In the genomic region with DNA sequence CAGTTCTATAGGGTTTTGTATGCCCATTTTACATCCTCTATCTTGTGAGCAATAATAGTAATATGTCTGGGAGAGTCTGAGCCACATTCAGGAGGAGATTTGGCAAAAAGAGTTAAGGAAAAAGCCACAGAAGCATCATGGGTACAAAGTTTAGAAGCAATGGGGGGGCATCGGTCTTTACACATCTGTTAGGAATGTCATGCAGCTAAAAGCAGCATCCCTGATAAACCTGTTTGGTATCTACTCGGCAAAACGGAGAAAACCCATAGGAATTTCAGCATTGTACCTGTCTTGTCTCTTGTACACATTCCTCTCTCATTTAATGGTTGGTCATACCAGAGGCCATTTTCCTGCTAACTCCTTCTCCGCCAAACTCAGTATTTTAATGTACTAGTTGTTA, we compare ENCODE assay signal across 17 cellular contexts. TPM values are rescaled to one million over a fixed set of nuclear protein-coding genes. Genes with fewer than 3 reads are reported as not detected.
DNase-seq lines count a peak whose midpoint lies in the region; ATAC-seq and TF ChIP-seq lines count a peak whose summit lies in the region.
"Had no signal": no experiment of that assay in that cellular context is flagged by ENCODE, and none has a peak within 500 bp of the region (broad histone marks: within the 10 kb centered on the region; RNA-seq: fewer than 3 reads in every experiment).

No MANE protein-coding gene starts in this region.

- H3K27ac Mint-ChIP-seq in type B pancreatic cell: peak overlapping the region; percentile 1
- H3K27ac Mint-ChIP-seq: stimulated activated memory B cell treated with anti-CD40 and anti-IgM and Interleukin-4, amounts not matched to agents 10 μg/mL and 1 μg/mL and 100 μg/mL, for 72 hours; T-cell had no signal

- H3K4me3 Mint-ChIP-seq in type B pancreatic cell: no peak overlapping the region
- H3K4me3 Mint-ChIP-seq: H9; neural crest cell; stimulated activated memory B cell treated with anti-CD40 and anti-IgM and Interleukin-4, amounts not matched to agents 10 μg/mL and 1 μg/mL and 100 μg/mL, for 72 hours; T-cell had no signal

- DNase-seq in GM03348 (ENCODE audit: low spot score): peak; percentile 18
- DNase-seq in RKO (ENCODE audit: low spot score): peak; percentile 26
- DNase-seq in epithelial cell of esophagus (ENCODE audit: low read depth): peak; percentile 58
- no peak for DNase-seq in type B pancreatic cell (ENCODE audit: extremely low spot score, unreplicated experiment)
- DNase-seq in activated gamma-delta T cell (lab: John Stamatoyannopoulos, UW): no peak
- DNase-seq: activated CD4-positive, alpha-beta T cell treated with anti-CD3 and anti-CD28 coated beads for 4 hours; CD8-positive, alpha-beta memory T cell; dorsolateral prefrontal cortex; gastrocnemius medialis; H9; T-cell had no signal

- TF ChIP-seq CTCF in epithelial cell of esophagus (IDR thresholded peaks at IDR 0.05; ENCODE audit: insufficient read depth, low read depth, low read length, missing control alignments) (no peak), type B pancreatic cell (conservative IDR thresholded peaks at IDR 0.05) (no peak)

- no peaks in the 10 kb centered on the region for H3K27me3 Mint-ChIP-seq in type B pancreatic cell
- H3K27me3 Mint-ChIP-seq: CD8-positive, alpha-beta memory T cell; stimulated activated memory B cell treated with anti-CD40 and anti-IgM and Interleukin-4, amounts not matched to agents 10 μg/mL and 1 μg/mL and 100 μg/mL, for 72 hours; T-cell had no signal

- peaks cover 5% of the 10 kb centered on the region for H3K4me1 Mint-ChIP-seq in type B pancreatic cell (ENCODE audit: unreplicated experiment)

- H3K36me3 Mint-ChIP-seq in type B pancreatic cell: no peaks in the 10 kb centered on the region
- H3K36me3 Mint-ChIP-seq: CD8-positive, alpha-beta memory T cell; stimulated activated memory B cell treated with anti-CD40 and anti-IgM and Interleukin-4, amounts not matched to agents 10 μg/mL and 1 μg/mL and 100 μg/mL, for 72 hours; T-cell had no signal

- ATAC-seq in HG02852 (IDR thresholded peaks at IDR 0.05; ENCODE audit: unreplicated experiment): no peak
- ATAC-seq in GM18861 (IDR thresholded peaks at IDR 0.05; ENCODE audit: unreplicated experiment): no peak
- ATAC-seq: gastrocnemius medialis; stimulated activated memory B cell treated with anti-CD40 and anti-IgM and Interleukin-4, amounts not matched to agents 10 μg/mL and 1 μg/mL and 100 μg/mL, for 72 hours; T-cell had no signal

- H3K9me3 Mint-ChIP-seq in type B pancreatic cell: no peaks in the 10 kb centered on the region
- H3K9me3 Mint-ChIP-seq: CD8-positive, alpha-beta memory T cell; neural crest cell; stimulated activated memory B cell treated with anti-CD40 and anti-IgM and Interleukin-4, amounts not matched to agents 10 μg/mL and 1 μg/mL and 100 μg/mL, for 72 hours; T-cell had no signal

- H3K4me3 ChIP-seq in epithelial cell of esophagus (ENCODE audit: low read length): no peak overlapping the region
- H3K4me3 ChIP-seq: cardiac muscle cell, dorsolateral prefrontal cortex, gastrocnemius medialis, thoracic aorta had no signal

RNA-seq across cellular contexts. Expression of gene HERPUD2, which starts 12.5 kb away (rescaled TPM):
- 29.8 and 30.0 TPM in 2 replicates for total RNA-seq in type B pancreatic cell (ENCODE audit: low replicate concordance)

Comparison
In these comparisons a context has a peak if more than half of its experiments do, and no peak if none do; other contexts are left out.
1. DNase-seq: peak in GM03348 (single experiment), RKO (single experiment) and epithelial cell of esophagus (single experiment); none in type B pancreatic cell (single experiment) and activated gamma-delta T cell (single experiment).